8 cellular contexts compared by ENCODE assay signal in genomic region chr1:212012034-212012740, GRCh38. TPM values are rescaled to one million over a fixed set of nuclear protein-coding genes. Genes with fewer than 3 reads are reported as not detected.
DNase-seq lines count a peak whose midpoint lies in the region; ATAC-seq and TF ChIP-seq lines count a peak whose summit lies in the region.

No MANE protein-coding gene starts in this region.

- H3K36me3 ChIP-seq in OCI-LY7 (ENCODE audit: insufficient read depth, low read length) (peaks cover 75% of the 10 kb centered on the region), testis (ENCODE audit: low read depth, missing control alignments) (no peaks in the 10 kb centered on the region)

- DNase-seq in COLO829 (ENCODE audit: low spot score) (peak; percentile 67), HK-2 (ENCODE audit: unreplicated experiment) (peak; percentile 66), OCI-LY7 (ENCODE audit: low spot score) (peak; percentile 74), fibroblast of peridontal ligament (ENCODE audit: extremely low read depth) (peak; percentile 75), neural crest cell (ENCODE audit: low read depth, low spot score) (peak; percentile 57), testis (peak; percentile 76)
- peak; percentile 54 for DNase-seq in activated T-cell treated with anti-CD3 and anti-CD28 coated beads, Interleukin-2, amount 50 U/mL, for 4 hours

- no peaks in the 10 kb centered on the region for H3K4me1 Mint-ChIP-seq in activated T-cell treated with anti-CD3 and anti-CD28 coated beads, Interleukin-2, amount 50 U/mL, for 4 hours (ENCODE audit: low read depth)
- no peaks in the 10 kb centered on the region for H3K4me1 Mint-ChIP-seq in neural crest cell

- CTCF ChIA-PET in OCI-LY7 (lab: Charles Lee; ENCODE audit: unreplicated experiment): no interaction called here

- H3K27ac Mint-ChIP-seq in neural crest cell (ENCODE audit: unreplicated experiment): no peak overlapping the region

- 0 out of 2 replicates have a peak, but pooled peaks cover 4% of the 10 kb centered on the region for H4K20me1 ChIP-seq in OCI-LY7 (ENCODE audit: insufficient read depth, low read length)

- no peaks in the 10 kb centered on the region for H3K9me3 Mint-ChIP-seq in activated T-cell treated with anti-CD3 and anti-CD28 coated beads, Interleukin-2, amount 50 U/mL, for 4 hours
- no peaks in the 10 kb centered on the region for H3K9me3 Mint-ChIP-seq in neural crest cell

- 61 to 66% methylated on average over 7 of the region's 7 CpGs for WGBS in testis, 2 donors

- intact Hi-C loops in OCI-LY7 (cut with micrococcal nuclease; ENCODE audit: unreplicated experiment) (loop anchor here (1.0 to 5.0 kb wide), 3 partner anchors 23 to 445 kb away; partner anchors contain the start of genes DTL and INTS7), testis (cut with DNase I; ENCODE audit: low total_unique reads) (no loop called here)

- POLR2A ChIA-PET in OCI-LY7 (lab: Charles Lee): interaction anchor here (0.9 to 1.9 kb wide), 3 partner anchors 9 to 331 kb away, joined by 4 to 5 read pairs (median 4); no protein-coding TSS in a partner anchor

- H3K9me2 ChIP-seq in OCI-LY7 (ENCODE audit: insufficient read depth, low read length): no peaks in the 10 kb centered on the region

- no peak overlapping the region for H2AFZ ChIP-seq in OCI-LY7 (ENCODE audit: low read length)

- no peak overlapping the region for H3K4me3 Mint-ChIP-seq in activated T-cell treated with anti-CD3 and anti-CD28 coated beads, Interleukin-2, amount 50 U/mL, for 4 hours
- no peak overlapping the region for H3K4me3 Mint-ChIP-seq in neural crest cell

- TF ChIP-seq POLR2A in testis (IDR thresholded peaks at IDR 0.05): no peak

- BruUV-seq in OCI-LY7 (replicated peaks; lab: Mats Ljungman, UMichigan): no TSS peak

- H3K27me3 ChIP-seq in testis: no peaks in the 10 kb centered on the region

- H3K4me1 ChIP-seq in OCI-LY7 (ENCODE audit: insufficient read depth, low read length, poor library complexity, severe bottlenecking) (no peaks in the 10 kb centered on the region), testis (no peaks in the 10 kb centered on the region)

- H3K27ac ChIP-seq in OCI-LY7 (ENCODE audit: low read depth, low read length, poor library complexity, severe bottlenecking): no peak overlapping the region
- no peak overlapping the region for H3K27ac ChIP-seq in testis

- ATAC-seq in GM19397 (IDR thresholded peaks at IDR 0.05; ENCODE audit: unreplicated experiment): peak; percentile 76
- ATAC-seq in activated T-cell treated with anti-CD3 and anti-CD28 coated beads, Interleukin-2, amount 50 U/mL, for 4 hours: peak; percentile 95 to 96

- no peaks in the 10 kb centered on the region for H3K27me3 Mint-ChIP-seq in activated T-cell treated with anti-CD3 and anti-CD28 coated beads, Interleukin-2, amount 50 U/mL, for 4 hours (ENCODE audit: low read depth)
- H3K27me3 Mint-ChIP-seq in neural crest cell (ENCODE audit: low read depth): no peaks in the 10 kb centered on the region

- H3K4me3 ChIP-seq in OCI-LY7 (ENCODE audit: low read depth, low read length, poor library complexity, severe bottlenecking): no peak overlapping the region
- H3K4me3 ChIP-seq in testis: no peak overlapping the region

- TF ChIP-seq CTCF in OCI-LY7 (conservative IDR thresholded peaks at IDR 0.05; ENCODE audit: low read length) (peak; percentile 94), neural crest cell (conservative IDR thresholded peaks at IDR 0.05) (peak; percentile 84), testis (IDR thresholded peaks at IDR 0.05) (peak; percentile 82 to 97 (median 85))

- H3K9me3 ChIP-seq in OCI-LY7 (ENCODE audit: low read length) (no peaks in the 10 kb centered on the region), testis (no peaks in the 10 kb centered on the region)

- H3K4me2 ChIP-seq in OCI-LY7 (ENCODE audit: low read length): no peak overlapping the region

- peaks cover 10% of the 10 kb centered on the region for H3K36me3 Mint-ChIP-seq in activated T-cell treated with anti-CD3 and anti-CD28 coated beads, Interleukin-2, amount 50 U/mL, for 4 hours (ENCODE audit: insufficient read depth)
- peaks cover 17% of the 10 kb centered on the region for H3K36me3 Mint-ChIP-seq in neural crest cell (ENCODE audit: low read depth)

- no peaks in the 10 kb centered on the region for H3K79me2 ChIP-seq in OCI-LY7 (ENCODE audit: insufficient read depth, low read depth, low read length)

RNA-seq across cellular contexts. Expression of gene INTS7, which starts 23.2 kb away (rescaled TPM):
- total RNA-seq in OCI-LY7 (2014; rRNA removed; shearing (Covaris generic)): 16.7 and 17.8 TPM in 2 replicates
- total RNA-seq in OCI-LY7 (2022) (25.5 and 25.8 TPM in 2 replicates), neural crest cell (30.2 and 36.6 TPM in 2 replicates), testis (10 to 100 TPM; 29.9 to 35.6 TPM)
- total RNA-seq in activated T-cell treated with anti-CD3 and anti-CD28 coated beads, Interleukin-2, amount 50 U/mL, for 4 hours: 10 to 100 TPM; 28.0 to 35.8 (median 29.5) TPM
- 51.1 TPM for polyA plus RNA-seq in testis (ENCODE audit: insufficient read depth, low read depth, low replicate concordance)

RNA-seq across cellular contexts. Expression of gene DTL, which starts 23.4 kb away (rescaled TPM):
- 64.4 and 71.5 TPM in 2 replicates for total RNA-seq in OCI-LY7 (2014; rRNA removed; shearing (Covaris generic))
- total RNA-seq in OCI-LY7 (2022): 61.4 and 61.7 TPM in 2 replicates
- total RNA-seq in activated T-cell treated with anti-CD3 and anti-CD28 coated beads, Interleukin-2, amount 50 U/mL, for 4 hours: 10 to 100 TPM; 47.7 to 74.5 (median 65.2) TPM
- total RNA-seq in neural crest cell: 73.3 and 82.4 TPM in 2 replicates
- total RNA-seq in testis: 10 to 100 TPM; 25.3 to 25.4 TPM
- 45.1 TPM for polyA plus RNA-seq in testis (ENCODE audit: insufficient read depth, low read depth, low replicate concordance)
